In genomic region chrX:9677098-9677739, GRCh38 we compare ENCODE assay signal across 8 cellular contexts.
DNase-seq lines count a peak whose midpoint lies in the region; ATAC-seq, FAIRE-seq and TF ChIP-seq lines count a peak whose summit lies in the region.

No MANE protein-coding gene starts in this region.

- peak; percentile 94 for FAIRE-seq in GM12892 (lab: Jason Lieb, UNC)

- ATAC-seq in GM21447 (IDR thresholded peaks at IDR 0.05; ENCODE audit: unreplicated experiment), result peak; percentile 98
- peak; percentile 98 for ATAC-seq in activated naive CD8-positive, alpha-beta T cell treated with anti-CD3 and anti-CD28 coated beads, Interleukin-2, amount 50 U/mL, for 24 hours

- peaks cover 23% of the 10 kb centered on the region for H3K36me3 Mint-ChIP-seq in activated naive CD8-positive, alpha-beta T cell treated with anti-CD3 and anti-CD28 coated beads, Interleukin-2, amount 50 U/mL, for 24 hours (ENCODE audit: low read depth)
- peaks cover 30% of the 10 kb centered on the region for H3K36me3 Mint-ChIP-seq in progenitor cell of endocrine pancreas (ENCODE audit: insufficient read depth)

- H3K9me3 Mint-ChIP-seq in activated naive CD8-positive, alpha-beta T cell treated with anti-CD3 and anti-CD28 coated beads, Interleukin-2, amount 50 U/mL, for 24 hours, result no peaks in the 10 kb centered on the region
- peaks cover 35% of the 10 kb centered on the region for H3K9me3 Mint-ChIP-seq in progenitor cell of endocrine pancreas (ENCODE audit: low read depth)

- peaks cover 35% of the 10 kb centered on the region for H3K4me1 Mint-ChIP-seq in activated naive CD8-positive, alpha-beta T cell treated with anti-CD3 and anti-CD28 coated beads, Interleukin-2, amount 50 U/mL, for 24 hours
- H3K4me1 Mint-ChIP-seq in progenitor cell of endocrine pancreas (ENCODE audit: low read depth), result peaks cover under 1% of the 10 kb centered on the region

- no peak for TF ChIP-seq CTCF in progenitor cell of endocrine pancreas (IDR thresholded peaks at IDR 0.05; ENCODE audit: unreplicated experiment)

- peak overlapping the region; percentile 72 for H3K27ac Mint-ChIP-seq in activated naive CD8-positive, alpha-beta T cell treated with anti-CD3 and anti-CD28 coated beads, Interleukin-2, amount 50 U/mL, for 24 hours
- H3K27ac Mint-ChIP-seq in progenitor cell of endocrine pancreas, result no peak overlapping the region

- peak; percentile 46 for DNase-seq in GM12892 (ENCODE audit: insufficient read length)
- DNase-seq in HT-29 (ENCODE audit: low spot score), result peak; percentile 8
- peak; percentile 12 for DNase-seq in activated naive CD8-positive, alpha-beta T cell treated with anti-CD3 and anti-CD28 coated beads, Interleukin-2, amount 50 U/mL, for 24 hours
- DNase-seq in stimulated activated CD4-positive, alpha-beta T cell treated with anti-CD3 and anti-CD28 coated beads, Interleukin-12 subunit alpha, Interleukin-12 subunit beta, amount 100 ng/mL, for 4 hours, result peak; percentile 3
- DNase-seq in NK-92 treated with Interleukin-12 subunit alpha and Interleukin-12 subunit beta, amount 100 ng/mL, for 24 hours (lab: John Stamatoyannopoulos, UW), result no peak
- DNase-seq in NCI-H187 (lab: John Stamatoyannopoulos, UW), result no peak
- DNase-seq in progenitor cell of endocrine pancreas (ENCODE audit: low spot score, unreplicated experiment), result no peak

- no peak overlapping the region for H3K4me3 Mint-ChIP-seq in activated naive CD8-positive, alpha-beta T cell treated with anti-CD3 and anti-CD28 coated beads, Interleukin-2, amount 50 U/mL, for 24 hours
- no peak overlapping the region for H3K4me3 Mint-ChIP-seq in progenitor cell of endocrine pancreas (ENCODE audit: low read depth)

- no peak for TF ChIP-seq POLR2A in GM12892 (IDR thresholded peaks at IDR 0.05; ENCODE audit: low read depth, low read length)

- no peaks in the 10 kb centered on the region for H3K27me3 Mint-ChIP-seq in activated naive CD8-positive, alpha-beta T cell treated with anti-CD3 and anti-CD28 coated beads, Interleukin-2, amount 50 U/mL, for 24 hours
- no peaks in the 10 kb centered on the region for H3K27me3 Mint-ChIP-seq in progenitor cell of endocrine pancreas

Comparison
In these comparisons a context has a peak if more than half of its experiments do, and no peak if none do; other contexts are left out.
1. DNase-seq: peak in GM12892 (single experiment), HT-29 (single experiment), activated naive CD8-positive, alpha-beta T cell treated with anti-CD3 and anti-CD28 coated beads, Interleukin-2, amount 50 U/mL, for 24 hours (single experiment) and stimulated activated CD4-positive, alpha-beta T cell treated with anti-CD3 and anti-CD28 coated beads, Interleukin-12 subunit alpha, Interleukin-12 subunit beta, amount 100 ng/mL, for 4 hours (single experiment); none in NK-92 treated with Interleukin-12 subunit alpha and Interleukin-12 subunit beta, amount 100 ng/mL, for 24 hours (single experiment), NCI-H187 (0 of 2) and progenitor cell of endocrine pancreas (single experiment).